ENCODE assay signal across 24 cellular contexts in the genomic region with DNA sequence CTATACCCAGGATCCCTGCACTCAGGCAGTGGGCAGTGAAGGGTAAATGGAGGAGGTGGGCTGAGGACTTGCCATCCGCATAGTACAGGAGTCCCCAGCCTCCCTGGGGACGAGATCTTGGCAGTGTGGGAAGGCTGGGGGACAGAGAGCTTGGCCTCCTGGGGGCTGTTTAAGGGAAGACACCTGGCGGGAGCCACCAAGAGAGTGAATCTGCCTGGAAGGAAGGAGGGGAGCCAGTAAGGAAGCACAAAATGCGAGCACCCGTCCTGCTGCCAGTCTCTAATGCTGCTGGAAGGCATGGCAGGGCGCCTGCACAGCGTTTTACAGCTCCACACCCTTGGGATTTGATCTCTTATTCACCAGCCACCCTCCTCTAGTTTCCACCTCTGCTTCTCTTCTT. TPM values are rescaled to one million over a fixed set of nuclear protein-coding genes. Genes with fewer than 3 reads are reported as not detected.
DNase-seq lines count a peak whose midpoint lies in the region; ATAC-seq and TF ChIP-seq lines count a peak whose summit lies in the region.
"Had no signal": no experiment of that assay in that cellular context is flagged by ENCODE, and none has a peak within 500 bp of the region (broad histone marks: within the 10 kb centered on the region; RNA-seq: fewer than 3 reads in every experiment).

No MANE protein-coding gene starts in this region.

- 62 to 80% (median 68%) methylated on average over 6 to 7 of the region's 7 CpGs for WGBS in spleen, 5 donors

- no peaks in the 10 kb centered on the region for H3K79me2 ChIP-seq in Loucy (ENCODE audit: insufficient read depth, low read length)

- ATAC-seq in HG03175 (IDR thresholded peaks at IDR 0.05; ENCODE audit: unreplicated experiment), result no peak
- ATAC-seq in GM19035 (IDR thresholded peaks at IDR 0.05; ENCODE audit: unreplicated experiment), result no peak

- no peaks in the 10 kb centered on the region for H3K9me2 ChIP-seq in Loucy (replicated peaks; ENCODE audit: low read depth, low read length)

- H3K4me3 ChIP-seq in Loucy (ENCODE audit: low read length, poor library complexity, severe bottlenecking), result no peak overlapping the region
- no peak overlapping the region for H3K4me3 ChIP-seq in coronary artery
- no peak overlapping the region for H3K4me3 ChIP-seq in spleen
- H3K4me3 ChIP-seq: PC-9, SJSA1 had no signal

- H3K4me2 ChIP-seq in Loucy (ENCODE audit: low read depth, low read length, poor library complexity, severe bottlenecking), result no peak overlapping the region
- H3K4me2 ChIP-seq: PC-9 had no signal

- H3K36me3 ChIP-seq in Loucy (ENCODE audit: insufficient read depth, low read length) (no peaks in the 10 kb centered on the region), spleen (no peaks in the 10 kb centered on the region)
- H3K36me3 ChIP-seq: BE2C, SJSA1 had no signal

- TF ChIP-seq CTCF in Loucy (conservative IDR thresholded peaks at IDR 0.05; ENCODE audit: low read length) (no peak), coronary artery (IDR thresholded peaks at IDR 0.05) (no peak), spleen (IDR thresholded peaks at IDR 0.05 in 8 of 11, conservative IDR thresholded peaks at IDR 0.05 in 3 of 11) (no peak)

- peak; percentile 9 for DNase-seq in NCI-H1436 (lab: John Stamatoyannopoulos, UW)
- no peak for DNase-seq in NCI-H1436 treated with DMSO at 0.1 percent for 48 hours (lab: John Stamatoyannopoulos, UW)
- peak; percentile 47 for DNase-seq in coronary artery (ENCODE audit: low spot score)
- DNase-seq in spleen, result peak; percentile 48
- DNase-seq in iPS-NIHi7 (ENCODE audit: extremely low spot score), result no peak
- DNase-seq: BE2C; CD4-positive, CD25-positive, alpha-beta regulatory T cell; HFFc6; KBM-7; MM.1S; NCI-H1048; NCI-H187; NCI-H2081 treated with DMSO at 0.1 percent for 48 hours; NCI-H526 treated with DMSO at 0.1 percent for 48 hours; PC-9; Right ventricle myocardium superior; RPMI8226 had no signal

- peak overlapping the region; percentile 3 for H3K9ac ChIP-seq in Loucy (ENCODE audit: low read depth, low read length, poor library complexity, severe bottlenecking)

- no peaks in the 10 kb centered on the region for H4K20me1 ChIP-seq in Loucy (ENCODE audit: insufficient read depth, low read length, poor library complexity, severe bottlenecking)

- no peak overlapping the region for H3K27ac ChIP-seq in coronary artery
- H3K27ac ChIP-seq in spleen, result no peak overlapping the region
- H3K27ac ChIP-seq: 22Rv1, PC-9, SJSA1 had no signal

- H3K27me3 ChIP-seq in Loucy (ENCODE audit: insufficient read depth, low read length, poor library complexity, severe bottlenecking) (no peaks in the 10 kb centered on the region), spleen (replicated peaks in 1 of 7) (peaks cover 0 to 25% (median 0%) of the 10 kb centered on the region in 7 donors)

- no peak for TF ChIP-seq POLR2A in spleen (IDR thresholded peaks at IDR 0.05)

- intact Hi-C loops in spleen (cut with DNase I; ENCODE audit: low total_unique reads), result no loop called here

- no peaks in the 10 kb centered on the region for H3K9me3 ChIP-seq in Loucy (ENCODE audit: insufficient read depth, low read depth, low read length)
- H3K9me3 ChIP-seq in spleen, result no peaks in the 10 kb centered on the region
- H3K9me3 ChIP-seq: BE2C, SJSA1 had no signal

- H3F3A ChIP-seq in Loucy (ENCODE audit: low read depth), result no peaks in the 10 kb centered on the region

- H2AFZ ChIP-seq in Loucy (ENCODE audit: low read length), result no peak overlapping the region
- H2AFZ ChIP-seq: PC-9 had no signal

- H3K4me1 ChIP-seq in Loucy (ENCODE audit: insufficient read depth, low read length, poor library complexity, severe bottlenecking) (peaks cover 52% of the 10 kb centered on the region), spleen (no peaks in the 10 kb centered on the region)
- H3K4me1 ChIP-seq: BE2C, SJSA1 had no signal

RNA-seq across cellular contexts. Expression of gene KRT2, which starts 7.4 kb away (rescaled TPM):
- total RNA-seq in spleen, result under 1 TPM in 3 of 7 donors, not detected in 4; 0.13 to 0.52 (median 0.26) TPM
- under 1 TPM; 0.07 to 0.45 (median 0.42) TPM for polyA plus RNA-seq in spleen
- total RNA-seq: H9, HFFc6, NCI-H460, PC-9, Right ventricle myocardium superior, SJSA1 had no signal

RNA-seq across cellular contexts. Expression of gene KRT1, which starts 20.8 kb away (rescaled TPM):
- 1 to 10 TPM in 2 of 7 donors, under 1 TPM in 3, not detected in 2; 0.58 to 2.4 (median 0.68) TPM for total RNA-seq in spleen
- polyA plus RNA-seq in spleen, result under 1 TPM in 1 of 3 donors, not detected in 2; 0.05 TPM
- total RNA-seq: H9, HFFc6, NCI-H460, PC-9, Right ventricle myocardium superior had no signal

RNA-seq across cellular contexts. Expression of gene KRT73, which starts 41.0 kb away (rescaled TPM):
- total RNA-seq in spleen, result 1 to 10 TPM in 3 of 7 donors, under 1 TPM in 4; 0.13 to 1.4 (median 0.59) TPM
- polyA plus RNA-seq in spleen, result under 1 TPM; 0.04 to 0.20 (median 0.16) TPM
- total RNA-seq: H9, HFFc6, NCI-H460, PC-9, Right ventricle myocardium superior, SJSA1 had no signal

RNA-seq across cellular contexts. Expression of gene KRT77, which starts 43.9 kb away (rescaled TPM):
- not detected for total RNA-seq in spleen
- under 1 TPM in 1 of 3 donors, not detected in 2; 0.03 TPM for polyA plus RNA-seq in spleen
- total RNA-seq: CD4-positive, CD25-positive, alpha-beta regulatory T cell; H9; HFFc6; NCI-H460; PC-9; Right ventricle myocardium superior; SJSA1 had no signal
- polyA plus RNA-seq: CD4-positive, CD25-positive, alpha-beta regulatory T cell had no signal

RNA-seq across cellular contexts. Expression of gene KRT72, which starts 58.1 kb away (rescaled TPM):
- total RNA-seq in spleen, result 1 to 10 TPM in 2 of 7 donors, under 1 TPM in 4, not detected in 1; 0.52 to 2.2 (median 0.78) TPM
- polyA plus RNA-seq in spleen, result 1 to 10 TPM in 2 of 3 donors, under 1 TPM in 1; 0.86 to 1.7 (median 1.4) TPM
- total RNA-seq: H9, HFFc6, NCI-H460, PC-9, Right ventricle myocardium superior, SJSA1 had no signal

Comparison
In these comparisons a context has a peak if more than half of its experiments do, and no peak if none do; other contexts are left out.
1. DNase-seq: peak in NCI-H1436 (single experiment), coronary artery (single experiment) and spleen (single experiment); none in NCI-H1436 treated with DMSO at 0.1 percent for 48 hours (single experiment) and iPS-NIHi7 (single experiment).